Comparison of ENCODE assay signal across 18 cellular contexts in genomic region chr2:16392647-16393482, GRCh38.
"Had no signal": no experiment of that assay in that cellular context is flagged by ENCODE, and none has a peak within 500 bp of the region (broad histone marks: within the 10 kb centered on the region; RNA-seq: fewer than 3 reads in every experiment).

No MANE protein-coding gene starts in this region.

- H3K27me3 ChIP-seq: ascending aorta, esophagus muscularis mucosa, gastroesophageal sphincter, ovary, spleen, testis, upper lobe of left lung had no signal

- DNase-seq: activated CD4-positive, alpha-beta T cell treated with anti-CD3 and anti-CD28 coated beads, Interleukin-2, amount 50 U/mL, for 4 hours; activated gamma-delta T cell; activated T-cell treated with anti-CD3 and anti-CD28 coated beads, Interleukin-2, amount 50 U/mL, for 72 hours; effector CD8-positive, alpha-beta T cell; left ventricle myocardium superior; mesenchymal stem cell; mucosa of descending colon; naive B cell; ovary; spleen; stimulated activated CD4-positive, alpha-beta T cell treated with anti-CD3 and anti-CD28 coated beads, Interleukin-4, amount 100 ng/mL, for 4 hours; testis; upper lobe of left lung had no signal

- H3K4me1 ChIP-seq: ascending aorta, gastroesophageal sphincter, spleen, testis, upper lobe of left lung had no signal

- ATAC-seq: activated T-cell treated with anti-CD3 and anti-CD28 coated beads, Interleukin-2, amount 50 U/mL, for 72 hours; gastroesophageal sphincter; left ventricle myocardium superior; mucosa of descending colon; stimulated activated memory B cell treated with anti-CD40 and anti-IgM and Interleukin-4, amounts not matched to agents 10 μg/mL and 1 μg/mL and 100 μg/mL, for 72 hours had no signal

- H3K4me3 ChIP-seq: ascending aorta, esophagus muscularis mucosa, gastroesophageal sphincter, mucosa of descending colon, ovary, spleen, testis, upper lobe of left lung had no signal

- H3K36me3 ChIP-seq: ascending aorta, esophagus muscularis mucosa, gastroesophageal sphincter, ovary, spleen, upper lobe of left lung had no signal

- H3K9me3 ChIP-seq: ascending aorta, esophagus muscularis mucosa, gastroesophageal sphincter, mucosa of descending colon, ovary, spleen, testis, upper lobe of left lung had no signal

- FAIRE-seq: TTC549 had no signal

- H3K27ac ChIP-seq: ascending aorta, esophagus muscularis mucosa, gastroesophageal sphincter, ovary, spleen, testis, upper lobe of left lung had no signal
